Comparison of ENCODE assay signal across 11 cellular contexts in genomic region chr6:155312950-155313349, GRCh38. TPM values are rescaled to one million over a fixed set of nuclear protein-coding genes. Genes with fewer than 3 reads are reported as not detected.
DNase-seq lines count a peak whose midpoint lies in the region; ATAC-seq and TF ChIP-seq lines count a peak whose summit lies in the region.
"Not testable (repeated sequence)": the region's sequence is repeated elsewhere in the genome, so short reads cannot be mapped to it uniquely, and the experiment has no call there.
"Had no signal": no experiment of that assay in that cellular context is flagged by ENCODE, and none has a peak within 500 bp of the region (broad histone marks: within the 10 kb centered on the region; RNA-seq: fewer than 3 reads in every experiment).

No MANE protein-coding gene starts in this region.

- CTCF ChIA-PET in Panc1 (lab: Charles Lee); naive thymus-derived CD4-positive, alpha-beta T cell (lab: Charles Lee): not testable (repeated sequence)
- CTCF ChIA-PET in activated CD8-positive, alpha-beta memory T cell treated with anti-CD3 and anti-CD28 coated beads, Interleukin-2, amount 10 ng/mL, durations not matched to agents 7 days and 5 days (lab: Charles Lee): interaction anchor here (0.9 to 6.0 kb wide), 3 partner anchors 8 to 135 kb away, joined by 3 to 45 read pairs (median 3); no protein-coding TSS in a partner anchor

- not testable (repeated sequence) for H3K27me3 ChIP-seq in CD4-positive, CD25-positive, alpha-beta regulatory T cell (ENCODE audit: control insufficient read depth, insufficient read depth, low read length); HUES64 (ENCODE audit: insufficient read depth, low read length); Panc1 (ENCODE audit: control insufficient read depth, insufficient read depth, low read length); naive thymus-derived CD4-positive, alpha-beta T cell (ENCODE audit: control insufficient read depth in 2 of 2, insufficient read depth in 2 of 2, low read length in 2 of 2)

- WGBS in HUES64: 97% methylated on average over 7 of the region's 7 CpGs

- not testable (repeated sequence) for H3K36me3 Mint-ChIP-seq in CD4-positive, CD25-positive, alpha-beta regulatory T cell
- peaks cover 32% of the 10 kb centered on the region for H3K36me3 Mint-ChIP-seq in activated CD8-positive, alpha-beta memory T cell treated with anti-CD3 and anti-CD28 coated beads, Interleukin-2, amount 10 ng/mL, durations not matched to agents 7 days and 5 days
- H3K36me3 Mint-ChIP-seq in brain: peaks cover 21% of the 10 kb centered on the region
- H3K36me3 Mint-ChIP-seq in naive thymus-derived CD4-positive, alpha-beta T cell: peaks cover 0 to 15% (median 7%) of the 10 kb centered on the region in 5 donors
- peaks cover 16% of the 10 kb centered on the region for H3K36me3 Mint-ChIP-seq in stimulated activated memory B cell treated with anti-CD40 and anti-IgM and Interleukin-4, amounts not matched to agents 10 μg/mL and 1 μg/mL and 100 μg/mL, for 72 hours

- not testable (repeated sequence) for H3K27me3 Mint-ChIP-seq in CD4-positive, CD25-positive, alpha-beta regulatory T cell; activated CD8-positive, alpha-beta memory T cell treated with anti-CD3 and anti-CD28 coated beads, Interleukin-2, amount 10 ng/mL, durations not matched to agents 7 days and 5 days; naive thymus-derived CD4-positive, alpha-beta T cell; stimulated activated memory B cell treated with anti-CD40 and anti-IgM and Interleukin-4, amounts not matched to agents 10 μg/mL and 1 μg/mL and 100 μg/mL, for 72 hours
- H3K27me3 Mint-ChIP-seq in brain: peaks cover 12% of the 10 kb centered on the region

- peak overlapping the region; percentile 96 to 99 (median 97) for H3K27ac Mint-ChIP-seq in CD4-positive, CD25-positive, alpha-beta regulatory T cell
- H3K27ac Mint-ChIP-seq in activated CD8-positive, alpha-beta memory T cell treated with anti-CD3 and anti-CD28 coated beads, Interleukin-2, amount 10 ng/mL, durations not matched to agents 7 days and 5 days: peak overlapping the region; percentile 92
- peak overlapping the region in 1 of 5 experiments; percentile 63 for H3K27ac Mint-ChIP-seq in brain
- H3K27ac Mint-ChIP-seq in naive thymus-derived CD4-positive, alpha-beta T cell: peak overlapping the region; percentile 84 to 97 (median 93)
- H3K27ac Mint-ChIP-seq in stimulated activated memory B cell treated with anti-CD40 and anti-IgM and Interleukin-4, amounts not matched to agents 10 μg/mL and 1 μg/mL and 100 μg/mL, for 72 hours: peak overlapping the region; percentile 93

- peak overlapping the region; percentile 90 to 98 (median 96) for H3K4me3 Mint-ChIP-seq in CD4-positive, CD25-positive, alpha-beta regulatory T cell
- peak overlapping the region; percentile 99 for H3K4me3 Mint-ChIP-seq in activated CD8-positive, alpha-beta memory T cell treated with anti-CD3 and anti-CD28 coated beads, Interleukin-2, amount 10 ng/mL, durations not matched to agents 7 days and 5 days
- peak overlapping the region; percentile 97 to 98 (median 98) for H3K4me3 Mint-ChIP-seq in brain
- peak overlapping the region; percentile 60 to 97 (median 94) for H3K4me3 Mint-ChIP-seq in naive thymus-derived CD4-positive, alpha-beta T cell
- peak overlapping the region; percentile 58 for H3K4me3 Mint-ChIP-seq in stimulated activated memory B cell treated with anti-CD40 and anti-IgM and Interleukin-4, amounts not matched to agents 10 μg/mL and 1 μg/mL and 100 μg/mL, for 72 hours

- in situ Hi-C loops in Panc1 (cut with HindIII; ENCODE audit: low pct_unique_long_range_greater_than_20kb, low sequenced_read_pairs): not testable (repeated sequence)

- intact Hi-C loops in Panc1 (cut with micrococcal nuclease; ENCODE audit: unreplicated experiment): loop anchor here (10.0 kb wide), 1 partner anchor 128 kb away; no protein-coding TSS in a partner anchor
- intact Hi-C loops in naive thymus-derived CD4-positive, alpha-beta T cell (cut with micrococcal nuclease): loop anchor here (5.0 to 10.0 kb wide), 2 partner anchors 386 to 1058 kb away; no protein-coding TSS in a partner anchor

- peaks cover 18% of the 10 kb centered on the region for H3K36me3 ChIP-seq in CD4-positive, CD25-positive, alpha-beta regulatory T cell (ENCODE audit: control insufficient read depth, insufficient read depth, low read length)
- peaks cover 50% of the 10 kb centered on the region for H3K36me3 ChIP-seq in HUES64 (ENCODE audit: insufficient read depth, low read length)
- H3K36me3 ChIP-seq in Panc1 (ENCODE audit: control insufficient read depth, insufficient read depth, low read length): peaks cover 16% of the 10 kb centered on the region
- peaks cover 0 to 15% (median 0%) of the 10 kb centered on the region in 3 experiments for H3K36me3 ChIP-seq in naive thymus-derived CD4-positive, alpha-beta T cell (ENCODE audit: control insufficient read depth in 2 of 3, insufficient read depth in 3 of 3, low read length in 3 of 3)

- H3K4me1 ChIP-seq in CD4-positive, CD25-positive, alpha-beta regulatory T cell (ENCODE audit: control insufficient read depth, insufficient read depth, low read length, poor library complexity, severe bottlenecking): peaks cover 24% of the 10 kb centered on the region
- peaks cover 16% of the 10 kb centered on the region; the same call in 1 of the 2 replicates for H3K4me1 ChIP-seq in HUES64 (ENCODE audit: insufficient read depth, low read length)
- H3K4me1 ChIP-seq in Panc1 (ENCODE audit: control insufficient read depth, insufficient read depth, low read length): peaks cover 20% of the 10 kb centered on the region
- not testable (repeated sequence) for H3K4me1 ChIP-seq in naive thymus-derived CD4-positive, alpha-beta T cell (ENCODE audit: control insufficient read depth in 2 of 2, insufficient read depth in 2 of 2, low read length in 2 of 2)

- H3K27ac ChIP-seq in CD4-positive, CD25-positive, alpha-beta regulatory T cell (ENCODE audit: insufficient read depth, low read length, poor library complexity, severe bottlenecking): peak overlapping the region; percentile 94
- H3K27ac ChIP-seq in HUES64 (ENCODE audit: low read depth, low read length): not testable (repeated sequence)
- H3K27ac ChIP-seq in Panc1 (ENCODE audit: low read length): peak overlapping the region; percentile 96; the same call in 1 of the 2 replicates
- H3K27ac ChIP-seq in naive thymus-derived CD4-positive, alpha-beta T cell (ENCODE audit: low read depth, low read length): peak overlapping the region; percentile 90

- not testable (repeated sequence) for ATAC-seq in CD4-positive, CD25-positive, alpha-beta regulatory T cell (ENCODE audit: low read depth in 2 of 2); Panc1; activated CD8-positive, alpha-beta memory T cell treated with anti-CD3 and anti-CD28 coated beads, Interleukin-2, amount 10 ng/mL, durations not matched to agents 7 days and 5 days; naive thymus-derived CD4-positive, alpha-beta T cell; stimulated activated memory B cell treated with anti-CD40 and anti-IgM and Interleukin-4, amounts not matched to agents 10 μg/mL and 1 μg/mL and 100 μg/mL, for 72 hours

- POLR2A ChIA-PET in Panc1 (lab: Charles Lee): not testable (repeated sequence)
- POLR2A ChIA-PET in naive thymus-derived CD4-positive, alpha-beta T cell (lab: Charles Lee): interaction anchor here (0.6 kb wide), 1 partner anchor 105 kb away, joined by 3 read pairs; no protein-coding TSS in a partner anchor

- H3K9ac ChIP-seq in HUES64 (ENCODE audit: low read depth, low read length): peak overlapping the region; percentile 92; the same call in 1 of the 2 replicates

- DNase-seq in CD4-positive, CD25-positive, alpha-beta regulatory T cell; Panc1 (ENCODE audit: low read depth, low spot score); activated CD8-positive, alpha-beta memory T cell treated with anti-CD3 and anti-CD28 coated beads, Interleukin-2, amount 10 ng/mL, durations not matched to agents 7 days and 5 days; fibroblast of pulmonary artery (ENCODE audit: low read depth); naive thymus-derived CD4-positive, alpha-beta T cell: not testable (repeated sequence)

- peaks cover 36 to 59% (median 49%) of the 10 kb centered on the region in 4 donors for H3K4me1 Mint-ChIP-seq in CD4-positive, CD25-positive, alpha-beta regulatory T cell
- peaks cover 49% of the 10 kb centered on the region for H3K4me1 Mint-ChIP-seq in activated CD8-positive, alpha-beta memory T cell treated with anti-CD3 and anti-CD28 coated beads, Interleukin-2, amount 10 ng/mL, durations not matched to agents 7 days and 5 days
- H3K4me1 Mint-ChIP-seq in brain: peaks cover 51% of the 10 kb centered on the region
- H3K4me1 Mint-ChIP-seq in naive thymus-derived CD4-positive, alpha-beta T cell: peaks cover 12 to 57% (median 48%) of the 10 kb centered on the region in 7 donors
- peaks cover 28% of the 10 kb centered on the region for H3K4me1 Mint-ChIP-seq in stimulated activated memory B cell treated with anti-CD40 and anti-IgM and Interleukin-4, amounts not matched to agents 10 μg/mL and 1 μg/mL and 100 μg/mL, for 72 hours

- H3K4me3 ChIP-seq in CD4-positive, CD25-positive, alpha-beta regulatory T cell (ENCODE audit: low read depth, low read length): peak overlapping the region; percentile 97
- H3K4me3 ChIP-seq in HUES64 (ENCODE audit: low read length) (peak overlapping the region; percentile 97), Panc1 (ENCODE audit: low read depth in 2 of 2, low read length in 2 of 2) (peak overlapping the region in 1 of 2 experiments; percentile 97; a peak in 3 of 4 replicates), fibroblast of pulmonary artery (replicated peaks; ENCODE audit: low read depth, low read length) (peak overlapping the region; percentile 89)
- not testable (repeated sequence) for H3K4me3 ChIP-seq in naive thymus-derived CD4-positive, alpha-beta T cell (ENCODE audit: low read length)

- H3K9me3 ChIP-seq in CD4-positive, CD25-positive, alpha-beta regulatory T cell (ENCODE audit: control insufficient read depth in 2 of 2, low read length in 2 of 2); HUES64 (ENCODE audit: insufficient read depth, low read depth, low read length); Panc1 (ENCODE audit: control insufficient read depth, insufficient read depth, low read depth, low read length); naive thymus-derived CD4-positive, alpha-beta T cell (ENCODE audit: control insufficient read depth in 2 of 3, low read length in 3 of 3): not testable (repeated sequence)

- not testable (repeated sequence) for BruUV-seq in Panc1 (replicated peaks; lab: Mats Ljungman, UMichigan)

- not testable (repeated sequence) for H3K9me3 Mint-ChIP-seq in CD4-positive, CD25-positive, alpha-beta regulatory T cell; activated CD8-positive, alpha-beta memory T cell treated with anti-CD3 and anti-CD28 coated beads, Interleukin-2, amount 10 ng/mL, durations not matched to agents 7 days and 5 days (ENCODE audit: low read depth); brain; naive thymus-derived CD4-positive, alpha-beta T cell; stimulated activated memory B cell treated with anti-CD40 and anti-IgM and Interleukin-4, amounts not matched to agents 10 μg/mL and 1 μg/mL and 100 μg/mL, for 72 hours

- not testable (repeated sequence) for TF ChIP-seq CTCF in Panc1 (IDR thresholded peaks at IDR 0.05); brain (conservative IDR thresholded peaks at IDR 0.05); fibroblast of pulmonary artery (IDR thresholded peaks at IDR 0.05; ENCODE audit: low read length, missing control alignments)

RNA-seq across cellular contexts. Expression of gene TFB1M, which starts 1.3 kb away (rescaled TPM):
- 17.7 TPM for total RNA-seq in CD4-positive, CD25-positive, alpha-beta regulatory T cell
- 10 to 100 TPM; 10.5 to 26.5 (median 18.3) TPM for polyA plus RNA-seq in CD4-positive, CD25-positive, alpha-beta regulatory T cell
- polyA plus RNA-seq in HUES64 (2013, experiment 1 of 2): 20.7 TPM
- 18.4 TPM for polyA plus RNA-seq in HUES64 (2013, experiment 2 of 2)
- 32.0 TPM for total RNA-seq in Panc1 (2021; ENCODE audit: unreplicated experiment)
- 36.0 TPM for polyA plus RNA-seq in Panc1 (2012; ENCODE audit: insufficient read length)
- 10 to 100 TPM; 33.6 to 35.5 TPM for total RNA-seq in activated CD8-positive, alpha-beta memory T cell treated with anti-CD3 and anti-CD28 coated beads, Interleukin-2, amount 10 ng/mL, durations not matched to agents 7 days and 5 days
- 9.9 TPM for polyA plus RNA-seq in brain (ENCODE audit: insufficient read depth, low read depth, low replicate concordance)
- 10 to 100 TPM; 20.5 to 45.4 (median 29.7) TPM for total RNA-seq in naive thymus-derived CD4-positive, alpha-beta T cell
- polyA plus RNA-seq in naive thymus-derived CD4-positive, alpha-beta T cell: 10 to 100 TPM; 15.8 to 27.1 TPM

RNA-seq across cellular contexts. Expression of gene CLDN20, which starts 49.1 kb away (rescaled TPM):
- not detected for total RNA-seq in CD4-positive, CD25-positive, alpha-beta regulatory T cell
- not detected for polyA plus RNA-seq in CD4-positive, CD25-positive, alpha-beta regulatory T cell
- polyA plus RNA-seq in HUES64 (2013, experiment 1 of 2): not detected
- polyA plus RNA-seq in HUES64 (2013, experiment 2 of 2): not detected
- not detected for total RNA-seq in Panc1 (2021; ENCODE audit: unreplicated experiment)
- 0.24 TPM for polyA plus RNA-seq in Panc1 (2012; ENCODE audit: insufficient read length)
- total RNA-seq in activated CD8-positive, alpha-beta memory T cell treated with anti-CD3 and anti-CD28 coated beads, Interleukin-2, amount 10 ng/mL, durations not matched to agents 7 days and 5 days: not detected
- polyA plus RNA-seq in brain (ENCODE audit: insufficient read depth, low read depth, low replicate concordance): not detected
- total RNA-seq in naive thymus-derived CD4-positive, alpha-beta T cell: not detected
- not detected for polyA plus RNA-seq in naive thymus-derived CD4-positive, alpha-beta T cell
- total RNA-seq: breast epithelium, left ventricle myocardium superior, right atrium auricular region had no signal
